ENCODE assay signal across 33 cellular contexts in the genomic region with DNA sequence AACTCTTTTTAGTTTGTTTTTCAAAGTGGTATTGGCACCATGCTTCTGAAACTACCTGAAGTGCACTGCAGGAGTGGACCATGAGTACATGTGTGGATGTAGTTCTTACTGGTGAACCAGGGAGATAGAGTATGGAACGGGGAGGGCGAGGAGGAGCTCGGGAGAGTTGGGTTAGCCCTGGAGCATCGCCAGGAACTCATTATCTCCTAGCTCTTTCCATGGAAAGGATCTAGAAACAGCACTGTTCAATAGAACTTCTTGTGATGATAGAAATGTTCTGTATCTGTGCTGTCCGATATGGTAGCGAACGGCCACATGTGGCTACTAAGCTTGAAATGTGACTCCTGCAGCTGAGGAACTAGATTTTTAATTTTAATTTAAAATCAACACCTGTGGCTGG. TPM values are rescaled to one million over a fixed set of nuclear protein-coding genes. Genes with fewer than 3 reads are reported as not detected.
DNase-seq lines count a peak whose midpoint lies in the region; ATAC-seq, FAIRE-seq and TF ChIP-seq lines count a peak whose summit lies in the region.
"Had no signal": no experiment of that assay in that cellular context is flagged by ENCODE, and none has a peak within 500 bp of the region (broad histone marks: within the 10 kb centered on the region; RNA-seq: fewer than 3 reads in every experiment).

No MANE protein-coding gene starts in this region.

- no peaks in the 10 kb centered on the region for H4K20me1 ChIP-seq in mammary epithelial cell (ENCODE audit: insufficient read depth, low read length)
- no peaks in the 10 kb centered on the region; the same call in 1 of the 2 replicates for H4K20me1 ChIP-seq in K562 (replicated peaks; ENCODE audit: control insufficient read depth, insufficient read depth, low read length)

- no peak for TF ChIP-seq EP300 in K562 (IDR thresholded peaks at IDR 0.05; ENCODE audit: low read length)

- H3K4me3 Mint-ChIP-seq in immature natural killer cell: no peak overlapping the region
- H3K4me3 Mint-ChIP-seq: activated B cell treated with CpG ODN at 0.5 μM for 24 hours; activated CD8-positive, alpha-beta memory T cell treated with anti-CD3 and anti-CD28 coated beads, Interleukin-2, amount 10 ng/mL, durations not matched to agents 7 days and 5 days; CD8-positive, alpha-beta T cell; neural progenitor cell; stimulated activated naive CD8-positive, alpha-beta T cell treated with anti-CD3 and anti-CD28 coated beads, Interleukin-15, amount 100 ng/mL, for 72 hours had no signal

- H3K27me3 ChIP-seq in breast epithelium (no peaks in the 10 kb centered on the region), mammary epithelial cell (ENCODE audit: insufficient read depth, low read length) (no peaks in the 10 kb centered on the region), K562 (ENCODE audit: control insufficient read depth in 2 of 2, insufficient read depth in 2 of 2, low read length in 2 of 2) (no peaks in the 10 kb centered on the region), right cardiac atrium (ENCODE audit: control insufficient read depth, insufficient read depth) (no peaks in the 10 kb centered on the region), testis (no peaks in the 10 kb centered on the region)
- H3K27me3 ChIP-seq: neural progenitor cell, transverse colon had no signal

- ATAC-seq in K562 (no peak), right cardiac atrium (peak; percentile 6 to 7), HG03139 (IDR thresholded peaks at IDR 0.05; ENCODE audit: unreplicated experiment) (no peak)
- ATAC-seq: activated CD8-positive, alpha-beta memory T cell treated with anti-CD3 and anti-CD28 coated beads, Interleukin-2, amount 10 ng/mL, durations not matched to agents 7 days and 5 days; CD8-positive, alpha-beta T cell; GM12878; HCT116; stimulated activated naive CD8-positive, alpha-beta T cell treated with anti-CD3 and anti-CD28 coated beads, Interleukin-15, amount 100 ng/mL, for 72 hours had no signal

- H3K9ac ChIP-seq in mammary epithelial cell (ENCODE audit: insufficient read depth, low read length) (no peak overlapping the region), K562 (ENCODE audit: insufficient read depth in 1 of 2, low read depth in 2 of 2, low read length in 2 of 2) (no peak overlapping the region)
- H3K9ac ChIP-seq: neural progenitor cell had no signal

- H3K27ac ChIP-seq in breast epithelium: peak overlapping the region; percentile 46 to 52
- H3K27ac ChIP-seq in mammary epithelial cell (ENCODE audit: insufficient read depth, low read depth, low read length): no peak overlapping the region
- no peak overlapping the region for H3K27ac ChIP-seq in K562 (ENCODE audit: extremely low read depth, low read depth, low read length)
- H3K27ac ChIP-seq in right cardiac atrium (ENCODE audit: low read length): peak overlapping the region; percentile 56
- peak overlapping the region in 1 of 2 donors; percentile 71 for H3K27ac ChIP-seq in testis
- H3K27ac ChIP-seq: neural progenitor cell, prostate gland had no signal

- H3K4me1 Mint-ChIP-seq in immature natural killer cell: peaks cover 54 to 86% of the 10 kb centered on the region in 2 donors

- no peaks in the 10 kb centered on the region for H3K9me3 Mint-ChIP-seq in immature natural killer cell
- H3K9me3 Mint-ChIP-seq: activated B cell treated with CpG ODN at 0.5 μM for 24 hours; CD8-positive, alpha-beta T cell had no signal

- BruUV-seq in mammary epithelial cell (replicated peaks; lab: Mats Ljungman, UMichigan): no TSS peak
- BruUV-seq in K562 (replicated peaks; lab: Mats Ljungman, UMichigan): no TSS peak

- H3K36me3 ChIP-seq in breast epithelium (no peaks in the 10 kb centered on the region), mammary epithelial cell (ENCODE audit: insufficient read depth, low read length) (no peaks in the 10 kb centered on the region), K562 (ENCODE audit: control insufficient read depth, insufficient read depth, low read length) (peaks cover 5% of the 10 kb centered on the region; the same call in 2 of the 3 replicates), testis (ENCODE audit: low read depth, missing control alignments) (no peaks in the 10 kb centered on the region)
- H3K36me3 ChIP-seq: neural progenitor cell, prostate gland had no signal

- CTCF ChIA-PET in mammary epithelial cell (lab: Charles Lee; ENCODE audit: low non-redundant PET): no interaction called here
- CTCF ChIA-PET in K562 (lab: Yijun Ruan, JAX; ENCODE audit: low intra/inter-chr PET ratio): no interaction called here

- no peak overlapping the region for H3K4me2 ChIP-seq in mammary epithelial cell (ENCODE audit: insufficient read depth, low read depth, low read length)
- no peak overlapping the region for H3K4me2 ChIP-seq in K562 (ENCODE audit: insufficient read depth, low read length)
- H3K4me2 ChIP-seq: neural progenitor cell had no signal

- no peak for FAIRE-seq in K562 (lab: Jason Lieb, UNC)
- FAIRE-seq: A204.1, bronchial epithelial cell, endothelial cell of umbilical vein, GM12878, RCC 7860 had no signal

- intact Hi-C loops in breast epithelium (cut with DNase I; ENCODE audit: low total_unique reads) (no loop called here), mammary epithelial cell (cut with micrococcal nuclease) (no loop called here), K562 (cut with micrococcal nuclease) (no loop called here), right cardiac atrium (cut with DNase I) (no loop called here), testis (cut with DNase I; ENCODE audit: low total_unique reads) (no loop called here)

- no peaks in the 10 kb centered on the region for H3K9me1 ChIP-seq in K562 (ENCODE audit: control insufficient read depth, insufficient read depth, low read length)

- H3K9me3 ChIP-seq in breast epithelium: no peaks in the 10 kb centered on the region
- no peaks in the 10 kb centered on the region for H3K9me3 ChIP-seq in mammary epithelial cell (replicated peaks; ENCODE audit: insufficient read depth, low read length)
- no peaks in the 10 kb centered on the region for H3K9me3 ChIP-seq in K562 (replicated peaks; ENCODE audit: control insufficient read depth, insufficient read depth, low read depth, low read length)
- H3K9me3 ChIP-seq in right cardiac atrium (ENCODE audit: control insufficient read depth, low read length): no peaks in the 10 kb centered on the region
- H3K9me3 ChIP-seq in testis: no peaks in the 10 kb centered on the region
- H3K9me3 ChIP-seq: prostate gland, transverse colon had no signal

- H3K79me2 ChIP-seq in mammary epithelial cell (ENCODE audit: insufficient read depth, low read length): peaks cover 71% of the 10 kb centered on the region
- H3K79me2 ChIP-seq in K562 (ENCODE audit: control insufficient read depth, insufficient read depth, low read length): no peaks in the 10 kb centered on the region

- H3K4me3 ChIP-seq in breast epithelium: no peak overlapping the region
- H3K4me3 ChIP-seq in mammary epithelial cell (replicated peaks in 1 of 3; ENCODE audit: insufficient read depth in 1 of 3, low read depth in 2 of 3, low read length in 3 of 3): no peak overlapping the region
- H3K4me3 ChIP-seq in K562: no peak overlapping the region
- no peak overlapping the region for H3K4me3 ChIP-seq in right cardiac atrium (ENCODE audit: low read length)
- no peak overlapping the region for H3K4me3 ChIP-seq in testis
- H3K4me3 ChIP-seq: GM12878, neural progenitor cell, prostate gland, transverse colon had no signal

- no peak for DNase-seq in breast epithelium (ENCODE audit: low spot score in 2 of 2)
- no peak for DNase-seq in mammary epithelial cell
- DNase-seq in K562 (ENCODE audit: extremely low read depth in 1 of 4, low spot score in 3 of 4): peak in 1 of 4 experiments; percentile 48
- DNase-seq in right cardiac atrium: peak in 1 of 3 donors; percentile 73
- DNase-seq in testis: peak; percentile 86
- no peak for DNase-seq in HuH-7.5 (ENCODE audit: low spot score)
- DNase-seq in immature natural killer cell: no peak
- DNase-seq: activated B cell treated with CpG ODN at 0.5 μM for 24 hours; activated CD8-positive, alpha-beta memory T cell treated with anti-CD3 and anti-CD28 coated beads, Interleukin-2, amount 10 ng/mL, durations not matched to agents 7 days and 5 days; activated naive CD4-positive, alpha-beta T cell treated with Interleukin-2 at 50 U/mL for 16 hours; activated T-cell treated with anti-CD3 and anti-CD28 coated beads, Interleukin-2, amount 50 U/mL, for 48 hours; AML-193; CD8-positive, alpha-beta T cell; dermis blood vessel endothelial cell; DMS 273 treated with DMSO at 0.1 percent for 48 hours; EL; islet precursor cell; NCI-H1436; NCI-H2171; NCI-H526; stimulated activated CD8-positive, alpha-beta memory T cell treated with anti-CD3 and anti-CD28 coated beads, Interleukin-4, amount 100 ng/mL, for 48 hours; stimulated activated naive CD8-positive, alpha-beta T cell treated with anti-CD3 and anti-CD28 coated beads, Interleukin-15, amount 100 ng/mL, for 72 hours; T-helper 1 cell; transverse colon had no signal

- dilution Hi-C loops in mammary epithelial cell (cut with HindIII; ENCODE audit: low sequenced_read_pairs): no loop called here

- H2AFZ ChIP-seq in mammary epithelial cell (ENCODE audit: low read depth, low read length) (no peak overlapping the region), K562 (ENCODE audit: low read depth, low read length) (no peak overlapping the region)
- H2AFZ ChIP-seq: neural progenitor cell had no signal

- peaks cover 0 to 1% (median 0%) of the 10 kb centered on the region in 3 donors for H3K27me3 Mint-ChIP-seq in immature natural killer cell (ENCODE audit: low read depth in 3 of 3)
- H3K27me3 Mint-ChIP-seq: activated B cell treated with CpG ODN at 0.5 μM for 24 hours; activated CD8-positive, alpha-beta memory T cell treated with anti-CD3 and anti-CD28 coated beads, Interleukin-2, amount 10 ng/mL, durations not matched to agents 7 days and 5 days; stimulated activated naive CD8-positive, alpha-beta T cell treated with anti-CD3 and anti-CD28 coated beads, Interleukin-15, amount 100 ng/mL, for 72 hours had no signal

- POLR2A ChIA-PET in K562 (lab: Yijun Ruan, JAX): interaction anchor here (0.7 to 1.7 kb wide), 2 partner anchors 11 to 76 kb away, joined by 3 to 8 read pairs; no protein-coding TSS in a partner anchor

- 100% methylated on average over 7 of the region's 7 CpGs for WGBS in mammary epithelial cell (ENCODE audit: low coverage, missing lambda C conversion rate)
- WGBS in K562 (ENCODE audit: insufficient coverage, low coverage, missing lambda C conversion rate): 34% methylated on average over 7 of the region's 7 CpGs
- 40% methylated on average over 7 of the region's 7 CpGs for WGBS in right cardiac atrium
- 24 to 58% methylated on average over 7 of the region's 7 CpGs for WGBS in testis, 2 donors

- no peak for TF ChIP-seq RAD21 in K562 (CRISPR knock-in tag; conservative IDR thresholded peaks at IDR 0.05 in 1 of 2, IDR thresholded peaks at IDR 0.05 in 1 of 2)

- H3K27ac Mint-ChIP-seq in immature natural killer cell: peak overlapping the region in 1 of 6 donors; percentile 4
- H3K27ac Mint-ChIP-seq: activated B cell treated with CpG ODN at 0.5 μM for 24 hours; activated CD8-positive, alpha-beta memory T cell treated with anti-CD3 and anti-CD28 coated beads, Interleukin-2, amount 10 ng/mL, durations not matched to agents 7 days and 5 days; CD8-positive, alpha-beta T cell; neural progenitor cell; stimulated activated naive CD8-positive, alpha-beta T cell treated with anti-CD3 and anti-CD28 coated beads, Interleukin-15, amount 100 ng/mL, for 72 hours had no signal

- no peak for TF ChIP-seq POLR2A in breast epithelium (IDR thresholded peaks at IDR 0.05)
- no peak for TF ChIP-seq POLR2A in K562 (conservative IDR thresholded peaks at IDR 0.05)
- TF ChIP-seq POLR2A in testis (IDR thresholded peaks at IDR 0.05): no peak

- in situ Hi-C loops in mammary epithelial cell (cut with MboI; ENCODE audit: low sequenced_read_pairs in 2 of 2) (no loop called here), K562 (cut with MboI) (no loop called here)

- TF ChIP-seq CTCF in breast epithelium (IDR thresholded peaks at IDR 0.05) (no peak), mammary epithelial cell (conservative IDR thresholded peaks at IDR 0.05 in 1 of 2, IDR thresholded peaks at IDR 0.05 in 1 of 2; ENCODE audit: extremely low read depth in 1 of 2, insufficient read depth in 1 of 2, low read depth in 1 of 2, low read length in 2 of 2) (no peak), K562 (IDR thresholded peaks at IDR 0.05 in 2 of 3, conservative IDR thresholded peaks at IDR 0.05 in 1 of 3; ENCODE audit: insufficient read depth in 2 of 3, low read depth in 1 of 3, low read length in 3 of 3) (no peak), testis (IDR thresholded peaks at IDR 0.05) (no peak)

- H3K4me1 ChIP-seq in breast epithelium (peaks cover under 1 to 37% of the 10 kb centered on the region in 2 donors), mammary epithelial cell (ENCODE audit: insufficient read depth, low read length) (peaks cover 34% of the 10 kb centered on the region), K562 (replicated peaks in 1 of 2; ENCODE audit: control insufficient read depth in 2 of 2, insufficient read depth in 2 of 2, low read length in 2 of 2) (0 out of 5 replicates have a peak, but pooled peaks cover 0 to 2% of the 10 kb centered on the region in 2 experiments), right cardiac atrium (ENCODE audit: control insufficient read depth, insufficient read depth, low read length) (peaks cover 29% of the 10 kb centered on the region), testis (peaks cover 51% of the 10 kb centered on the region)

- H3K36me3 Mint-ChIP-seq in immature natural killer cell: peaks cover 9 to 15% (median 10%) of the 10 kb centered on the region in 3 donors

RNA-seq across cellular contexts. Expression of gene VGLL4, which starts 47.3 kb away (rescaled TPM):
- total RNA-seq in breast epithelium (10 to 100 TPM; 48.0 to 90.0 (median 68.5) TPM), mammary epithelial cell (10 to 100 TPM; 30.8 to 77.3 TPM), K562 (2014; rRNA removed) (5.6 and 7.8 TPM in 2 replicates), K562 (2014; rRNA removed; fragmentation: Illumina TruSeq; extraction: Trizol) (6.2 and 6.5 TPM in 2 replicates), K562 (2015; rRNA removed; fragmentation: Illumina TruSeq; extraction: Trizol) (8.6 and 9.1 TPM in 2 replicates), K562 (2021) (10.9 and 11.5 TPM in 2 replicates), right cardiac atrium (10 to 100 TPM; 51.8 to 66.9 (median 59.1) TPM), testis (100 to 1,000 TPM; 169 to 209 TPM)
- polyA plus RNA-seq in mammary epithelial cell (31.3 TPM), K562 (2011; rRNA removed) (10.3 and 15.9 TPM in 2 replicates), K562 (2014; fragmentation: Illumina TruSeq; extraction: Trizol) (7.8 and 9.5 TPM in 2 replicates), K562 (2014; fragmentation: Nextera tagmentation; extraction: Ambion mirVana) (1 to 10 TPM in 1 of 2 experiments, under 1 TPM in 1; 0.27 to 1.0 TPM), K562 (2014; rRNA removed) (10.2 and 13.3 TPM in 2 replicates), right cardiac atrium (40.9 TPM), testis (ENCODE audit: insufficient read depth, low read depth, low replicate concordance) (72.9 TPM), immature natural killer cell (10 to 100 TPM; 11.9 to 44.4 (median 25.6) TPM)
- polyA minus RNA-seq in mammary epithelial cell: 46.0 TPM
- 17.9 and 20.7 TPM in 2 replicates for total RNA-seq in K562 (2011; cell fraction: chromatin; rRNA removed; ENCODE audit: low replicate concordance)
- total RNA-seq in K562 (2011; cell fraction: nucleolus; rRNA removed): 12.3 and 14.2 TPM in 2 replicates
- total RNA-seq in K562 (2011; cell fraction: nucleoplasm; rRNA removed): 15.4 and 21.1 TPM in 2 replicates
- polyA plus RNA-seq in K562 (2011; cell fraction: cytosol; rRNA removed): 18.6 and 19.8 TPM in 2 replicates
- 20.0 and 20.9 TPM in 2 replicates for polyA plus RNA-seq in K562 (2011; cell fraction: nucleus; rRNA removed)
- polyA plus RNA-seq in K562 (2012): 10.6 and 13.2 TPM in 2 replicates
- 9.5 and 10.5 TPM in 2 replicates for polyA minus RNA-seq in K562 (2011; rRNA and poly(A)+ RNA removed)
- polyA minus RNA-seq in K562 (2011; cell fraction: cytosol; rRNA and poly(A)+ RNA removed): 5.0 and 10.6 TPM in 2 replicates
- polyA minus RNA-seq in K562 (2011; cell fraction: nucleus; rRNA and poly(A)+ RNA removed): 10.1 and 16.2 TPM in 2 replicates

Comparison
In these comparisons a context has a peak if more than half of its experiments do, and no peak if none do; other contexts are left out.
1. H3K27ac ChIP-seq: peak in breast epithelium (2 of 2) and right cardiac atrium (single experiment); none in mammary epithelial cell (single experiment) and K562 (single experiment).
2. ATAC-seq: peak in right cardiac atrium (2 of 2); none in K562 (single experiment) and HG03139 (single experiment).